ENCODE assay signal across 1 cellular context in the genomic region with DNA sequence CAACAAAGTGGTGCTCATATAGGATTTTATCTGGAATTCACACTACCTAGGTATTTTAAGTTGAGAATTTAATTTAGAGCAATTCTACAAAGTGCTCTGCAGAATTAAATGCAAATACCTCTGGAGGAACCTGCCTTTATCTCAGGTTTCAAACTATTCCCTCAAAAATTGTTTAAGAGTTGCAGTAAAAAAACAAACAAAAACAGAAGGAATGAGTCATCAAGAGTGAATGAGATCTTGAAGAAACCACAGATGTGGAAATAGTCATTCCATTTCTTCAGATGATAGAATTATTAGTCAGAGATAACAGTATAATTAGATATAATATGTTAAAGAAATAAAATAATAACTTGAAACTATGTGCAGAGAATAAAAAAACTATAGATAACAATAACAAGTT.
TF ChIP-seq lines count a peak whose summit lies in the region.

No MANE protein-coding gene starts in this region.

TF ChIP-seq in SK-N-SH treated with all-trans-retinoic acid at 6 μM for 48 hours, 23 proteins besides CTCF, POLR2A, EP300 and RAD21 (continued from another document):
- TF ChIP-seq, protein P1, sequence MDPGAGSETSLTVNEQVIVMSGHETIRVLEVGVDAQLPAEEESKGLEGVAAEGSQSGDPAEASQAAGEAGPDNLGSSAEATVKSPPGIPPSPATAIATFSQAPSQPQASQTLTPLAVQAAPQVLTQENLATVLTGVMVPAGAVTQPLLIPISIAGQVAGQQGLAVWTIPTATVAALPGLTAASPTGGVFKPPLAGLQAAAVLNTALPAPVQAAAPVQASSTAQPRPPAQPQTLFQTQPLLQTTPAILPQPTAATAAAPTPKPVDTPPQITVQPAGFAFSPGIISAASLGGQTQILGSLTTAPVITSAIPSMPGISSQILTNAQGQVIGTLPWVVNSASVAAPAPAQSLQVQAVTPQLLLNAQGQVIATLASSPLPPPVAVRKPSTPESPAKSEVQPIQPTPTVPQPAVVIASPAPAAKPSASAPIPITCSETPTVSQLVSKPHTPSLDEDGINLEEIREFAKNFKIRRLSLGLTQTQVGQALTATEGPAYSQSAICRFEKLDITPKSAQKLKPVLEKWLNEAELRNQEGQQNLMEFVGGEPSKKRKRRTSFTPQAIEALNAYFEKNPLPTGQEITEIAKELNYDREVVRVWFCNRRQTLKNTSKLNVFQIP (CRISPR knock-in tag; IDR thresholded peaks at IDR 0.05; ENCODE audit: borderline replicate concordance, low read depth): no peak
- TF ChIP-seq, protein P2, sequence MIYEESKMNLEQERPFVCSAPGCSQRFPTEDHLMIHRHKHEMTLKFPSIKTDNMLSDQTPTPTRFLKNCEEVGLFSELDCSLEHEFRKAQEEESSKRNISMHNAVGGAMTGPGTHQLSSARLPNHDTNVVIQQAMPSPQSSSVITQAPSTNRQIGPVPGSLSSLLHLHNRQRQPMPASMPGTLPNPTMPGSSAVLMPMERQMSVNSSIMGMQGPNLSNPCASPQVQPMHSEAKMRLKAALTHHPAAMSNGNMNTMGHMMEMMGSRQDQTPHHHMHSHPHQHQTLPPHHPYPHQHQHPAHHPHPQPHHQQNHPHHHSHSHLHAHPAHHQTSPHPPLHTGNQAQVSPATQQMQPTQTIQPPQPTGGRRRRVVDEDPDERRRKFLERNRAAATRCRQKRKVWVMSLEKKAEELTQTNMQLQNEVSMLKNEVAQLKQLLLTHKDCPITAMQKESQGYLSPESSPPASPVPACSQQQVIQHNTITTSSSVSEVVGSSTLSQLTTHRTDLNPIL (CRISPR knock-in tag; IDR thresholded peaks at IDR 0.05; ENCODE audit: low read depth): no peak
